ENCODE assay signal across 8 cellular contexts in the genomic region with DNA sequence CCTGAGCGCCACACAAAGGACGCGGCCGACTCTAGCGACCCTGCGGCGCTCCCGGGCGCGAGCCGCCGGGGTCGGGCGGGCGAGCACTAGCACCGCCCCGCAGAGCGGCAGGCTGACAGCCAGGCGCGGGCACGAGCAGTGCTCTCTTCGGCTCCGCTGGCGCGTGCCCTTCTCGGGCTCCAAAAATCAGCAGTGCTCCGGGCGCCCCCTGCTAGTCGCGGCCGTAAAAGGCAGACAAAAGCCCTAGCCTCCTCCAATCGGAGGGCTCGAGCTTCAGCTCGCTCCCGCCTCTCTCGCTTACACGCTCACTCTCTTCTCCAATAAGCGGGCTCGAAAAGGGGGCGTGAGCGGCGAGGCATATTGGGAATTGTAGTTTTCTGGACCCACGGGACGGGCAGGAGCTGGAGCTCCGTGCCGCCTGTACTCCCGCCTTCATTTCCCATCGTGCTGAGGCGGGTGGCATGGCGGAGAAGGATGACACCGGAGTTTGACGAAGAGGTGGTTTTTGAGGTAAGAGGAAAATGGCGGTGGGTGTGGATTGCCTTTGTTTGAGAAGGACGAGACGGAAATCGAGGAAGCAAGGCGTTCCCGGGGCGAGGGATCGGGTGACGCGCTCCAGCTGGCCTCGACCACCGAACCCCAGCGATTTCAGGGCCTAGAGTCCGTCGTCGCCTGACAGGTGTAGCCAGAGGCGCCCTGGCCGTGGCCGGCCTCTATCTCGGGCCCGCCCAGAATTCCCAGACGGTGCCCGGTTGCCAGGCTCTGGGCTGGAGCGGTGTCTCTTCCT. TPM values are rescaled to one million over a fixed set of nuclear protein-coding genes. Genes with fewer than 3 reads are reported as not detected.
DNase-seq lines count a peak whose midpoint lies in the region; ATAC-seq and TF ChIP-seq lines count a peak whose summit lies in the region.

A gene (minus strand): TSS at position 91 of the 787 bp plus-strand sequence. CDS start 227 bp downstream, outside the sequence.
A gene with protein sequence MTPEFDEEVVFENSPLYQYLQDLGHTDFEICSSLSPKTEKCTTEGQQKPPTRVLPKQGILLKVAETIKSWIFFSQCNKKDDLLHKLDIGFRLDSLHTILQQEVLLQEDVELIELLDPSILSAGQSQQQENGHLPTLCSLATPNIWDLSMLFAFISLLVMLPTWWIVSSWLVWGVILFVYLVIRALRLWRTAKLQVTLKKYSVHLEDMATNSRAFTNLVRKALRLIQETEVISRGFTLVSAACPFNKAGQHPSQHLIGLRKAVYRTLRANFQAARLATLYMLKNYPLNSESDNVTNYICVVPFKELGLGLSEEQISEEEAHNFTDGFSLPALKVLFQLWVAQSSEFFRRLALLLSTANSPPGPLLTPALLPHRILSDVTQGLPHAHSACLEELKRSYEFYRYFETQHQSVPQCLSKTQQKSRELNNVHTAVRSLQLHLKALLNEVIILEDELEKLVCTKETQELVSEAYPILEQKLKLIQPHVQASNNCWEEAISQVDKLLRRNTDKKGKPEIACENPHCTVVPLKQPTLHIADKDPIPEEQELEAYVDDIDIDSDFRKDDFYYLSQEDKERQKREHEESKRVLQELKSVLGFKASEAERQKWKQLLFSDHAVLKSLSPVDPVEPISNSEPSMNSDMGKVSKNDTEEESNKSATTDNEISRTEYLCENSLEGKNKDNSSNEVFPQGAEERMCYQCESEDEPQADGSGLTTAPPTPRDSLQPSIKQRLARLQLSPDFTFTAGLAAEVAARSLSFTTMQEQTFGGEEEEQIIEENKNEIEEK (plus strand): TSS at position 431 of the 787 bp plus-strand sequence. CDS start 44 bp downstream, at position 475.

- H2AFZ ChIP-seq in PC-9: peak within 1 kb of the TSS; percentile 74

- peaks cover 12% of the 10 kb centered on the region for H4K20me1 ChIP-seq in PC-9 (ENCODE audit: insufficient read depth)

- H3K79me2 ChIP-seq in PC-9 (ENCODE audit: low read depth): peaks cover 89% of the 10 kb centered on the region

- peak within 1 kb of the TSS; percentile 90 for H3K9ac ChIP-seq in mucosa of stomach (ENCODE audit: low read length)

- H3K4me2 ChIP-seq in PC-9: peak within 1 kb of the TSS; percentile 94

- DNase-seq in DMS79 (lab: John Stamatoyannopoulos, UW) (peak; percentile 99), KBM-7 (peak; percentile 100), PC-9 (peak; percentile 98)
- DNase-seq in activated T-cell treated with anti-CD3 and anti-CD28 coated beads, Interleukin-2, amount 50 U/mL, for 48 hours: peak; percentile 98
- peak; percentile 93 to 94 for DNase-seq in stimulated activated CD8-positive, alpha-beta memory T cell treated with anti-CD3 and anti-CD28 coated beads, Interleukin-7, amount 100 ng/mL, for 1 hour (ENCODE audit: low read depth in 2 of 2)

- peaks cover 53% of the 10 kb centered on the region for H3K4me1 ChIP-seq in PC-9 (replicated peaks; ENCODE audit: insufficient read depth)
- H3K4me1 ChIP-seq in esophagus (ENCODE audit: control insufficient read depth in 2 of 2, insufficient read depth in 2 of 2, low read length in 1 of 2): no peaks in the 10 kb centered on the region
- peaks cover 6% of the 10 kb centered on the region for H3K4me1 ChIP-seq in mucosa of stomach (ENCODE audit: control insufficient read depth, insufficient read depth, low read length)

- CTCF ChIA-PET in PC-9 (lab: Charles Lee): interaction anchor here (0.6 kb wide), 2 partner anchors 26 to 317 kb away, joined by 3 to 4 read pairs; no protein-coding TSS in a partner anchor

- H3K9me2 ChIP-seq in PC-9 (ENCODE audit: insufficient read depth): no peaks in the 10 kb centered on the region

- ATAC-seq in GM21717 (IDR thresholded peaks at IDR 0.05; ENCODE audit: unreplicated experiment): peak; percentile 90

- H3K27me3 ChIP-seq in PC-9 (ENCODE audit: insufficient read depth, low read depth) (no peaks in the 10 kb centered on the region), esophagus (ENCODE audit: control insufficient read depth in 1 of 2, insufficient read depth in 2 of 2, low read length in 2 of 2) (no peaks in the 10 kb centered on the region), mucosa of stomach (ENCODE audit: control insufficient read depth, insufficient read depth, low read length) (no peaks in the 10 kb centered on the region)

- no TSS peak for BruUV-seq in PC-9 (replicated peaks; lab: Mats Ljungman, UMichigan)

- H3F3A ChIP-seq in PC-9 (ENCODE audit: insufficient read depth, low read depth): peaks cover 27% of the 10 kb centered on the region

- peak; percentile 68 for TF ChIP-seq CTCF in PC-9 (conservative IDR thresholded peaks at IDR 0.05)

- in situ Hi-C loops in KBM-7 (cut with MboI; ENCODE audit: low pct_unique_long_range_greater_than_20kb, low sequenced_read_pairs): no loop called here

- POLR2A ChIA-PET in PC-9 (lab: Charles Lee; ENCODE audit: unreplicated experiment): interaction anchor here (0.6 to 1.0 kb wide), 6 partner anchors 8 to 1001 kb away, joined by 3 to 5 read pairs (median 3); no protein-coding TSS in a partner anchor

- peaks cover 16% of the 10 kb centered on the region for H3K36me3 ChIP-seq in PC-9 (ENCODE audit: low read depth)
- H3K36me3 ChIP-seq in esophagus (ENCODE audit: control insufficient read depth in 2 of 2, insufficient read depth in 2 of 2, low read length in 1 of 2): no peaks in the 10 kb centered on the region
- H3K36me3 ChIP-seq in mucosa of stomach (ENCODE audit: control insufficient read depth, insufficient read depth, low read length): no peaks in the 10 kb centered on the region

- intact Hi-C loops in PC-9 (cut with micrococcal nuclease; ENCODE audit: unreplicated experiment): loop anchor here (1.0 to 5.0 kb wide), 9 partner anchors 13 to 670 kb away; no protein-coding TSS in a partner anchor

- H3K4me3 ChIP-seq in PC-9: peak within 1 kb of the TSS; percentile 95
- peak within 1 kb of the TSS; percentile 78 to 93 for H3K4me3 ChIP-seq in esophagus (ENCODE audit: low read depth in 1 of 2, low read length in 2 of 2)
- peak within 1 kb of the TSS; percentile 89 for H3K4me3 ChIP-seq in mucosa of stomach (ENCODE audit: low read length)

- WGBS in esophagus, 2 donors: 0 to 1% methylated on average over 74 to 76 of the region's 76 CpGs

- H3K27ac ChIP-seq in PC-9: peak within 1 kb of the TSS; percentile 77
- H3K27ac ChIP-seq in esophagus (ENCODE audit: low read depth in 2 of 2, low read length in 1 of 2): peak within 1 kb of the TSS; percentile 97 to 99

- H3K9me3 ChIP-seq in PC-9 (ENCODE audit: insufficient read depth, low read depth): no peaks in the 10 kb centered on the region
- H3K9me3 ChIP-seq in esophagus (ENCODE audit: control insufficient read depth in 2 of 2, insufficient read depth in 1 of 2, low read depth in 1 of 2, low read length in 1 of 2): no peaks in the 10 kb centered on the region
- no peaks in the 10 kb centered on the region for H3K9me3 ChIP-seq in mucosa of stomach (ENCODE audit: control insufficient read depth, low read length)

RNA-seq across cellular contexts. Expression of the first gene that starts in this region (rescaled TPM):
- 18.1 and 22.0 TPM in 2 replicates for total RNA-seq in PC-9 (2021)
- polyA plus RNA-seq in esophagus: 1 to 10 TPM; 2.2 to 2.3 TPM

RNA-seq across cellular contexts. Expression of the second gene that starts in this region (rescaled TPM):
- total RNA-seq in PC-9 (2021): 35.2 and 46.8 TPM in 2 replicates
- 10 to 100 TPM; 22.7 to 23.9 TPM for polyA plus RNA-seq in esophagus

Comparison
In these comparisons a context has a peak if more than half of its experiments do, and no peak if none do; other contexts are left out.
1. Peak in every context shown above with its lines: DNase-seq, ATAC-seq, H3K4me3 ChIP-seq and H3K27ac ChIP-seq.